ENCODE assay signal across 9 cellular contexts in the genomic region with DNA sequence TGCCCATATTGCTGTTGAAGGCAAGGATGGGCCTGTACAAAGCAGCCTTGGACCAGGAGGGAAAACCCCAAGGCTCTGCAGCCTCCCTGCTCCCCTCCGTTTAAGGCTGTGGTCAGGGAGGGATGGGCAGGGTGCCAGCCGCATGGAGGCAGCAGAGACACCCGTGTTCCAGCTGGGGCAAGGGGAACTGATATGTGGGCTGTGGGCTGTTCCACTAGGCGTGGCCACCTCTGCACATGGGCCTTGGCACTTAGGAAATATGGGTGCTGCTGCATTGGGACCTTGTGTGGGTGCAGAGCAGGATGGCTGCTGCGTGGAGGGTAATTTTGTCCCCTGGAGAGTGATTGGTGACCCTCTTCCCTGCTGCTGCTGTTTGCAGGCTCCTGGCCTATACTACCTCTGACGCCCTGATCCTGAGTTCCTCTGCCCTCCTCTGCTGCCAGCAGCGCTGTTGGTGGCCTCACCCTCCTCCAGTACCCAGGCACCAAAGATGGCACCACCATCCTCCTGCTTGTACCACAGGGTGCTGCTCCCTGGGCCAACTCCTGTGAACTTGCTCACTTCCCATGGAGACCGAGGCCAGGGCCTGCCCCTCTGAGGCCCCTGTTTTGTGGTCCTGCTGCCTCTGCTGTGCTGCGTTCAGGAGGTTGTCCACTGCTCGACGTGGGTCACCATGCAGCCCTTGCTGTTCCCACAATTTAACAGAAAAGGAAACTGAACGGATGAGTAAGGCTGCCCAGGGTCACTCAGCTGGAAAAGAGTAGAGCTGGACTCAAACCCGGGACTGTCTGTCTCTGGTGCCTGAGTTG. TPM values are rescaled to one million over a fixed set of nuclear protein-coding genes. Genes with fewer than 3 reads are reported as not detected.
A peak's percentile ranks its signal among the peaks of the same experiment; 100 is the strongest.
DNase-seq lines count a peak whose midpoint lies in the region; ATAC-seq and TF ChIP-seq lines count a peak whose summit lies in the region.
"Had no signal": no experiment of that assay in that cellular context is flagged by ENCODE, and none has a peak within 500 bp of the region (broad histone marks: within the 10 kb centered on the region; RNA-seq: fewer than 3 reads in every experiment).

No MANE protein-coding gene starts in this region.

- H3K4me3 ChIP-seq in fibroblast of mammary gland (ENCODE audit: control insufficient read depth, low read depth, low read length) = no peak overlapping the region
- no peak overlapping the region for H3K4me3 ChIP-seq in osteoblast (ENCODE audit: insufficient read depth, low read length)
- no peak overlapping the region for H3K4me3 ChIP-seq in transverse colon

- in situ Hi-C loops in transverse colon (cut with MboI; ENCODE audit: low pct_ligation_motif_present in 1 of 4, low pct_unique_long_range_greater_than_20kb in 1 of 4, low sequenced_read_pairs in 3 of 4) = loop anchor here in 1 of 4 donors (25.0 kb wide), 1 partner anchor 163 kb away; no protein-coding TSS in a partner anchor

- H3K4me1 ChIP-seq in osteoblast (ENCODE audit: insufficient read depth, low read length) = peaks cover 39% of the 10 kb centered on the region
- peaks cover 0 to 13% (median 4%) of the 10 kb centered on the region in 4 donors for H3K4me1 ChIP-seq in transverse colon

- POLR2A ChIA-PET in T-cell (lab: Charles Lee) = no interaction called here

- peak overlapping the region; percentile 50 for H3K27ac ChIP-seq in osteoblast (ENCODE audit: low read depth, low read length)
- no peak overlapping the region for H3K27ac ChIP-seq in transverse colon

- CTCF ChIA-PET in T-cell (lab: Charles Lee) = no interaction called here

- H3K36me3 ChIP-seq in osteoblast (ENCODE audit: insufficient read depth, low read length) (peaks cover 41% of the 10 kb centered on the region), transverse colon (peaks cover 0 to 31% (median 3%) of the 10 kb centered on the region in 4 donors)

- H2AFZ ChIP-seq in osteoblast (ENCODE audit: low read length) = no peak overlapping the region

- DNase-seq in GM10266 (ENCODE audit: extremely low spot score) (no peak), T-cell (peak in 1 of 34 experiments; percentile 37), fibroblast of mammary gland (ENCODE audit: low read depth) (peak; percentile 43), osteoblast (ENCODE audit: insufficient read length, low spot score, missing footprints) (peak; percentile 34), cerebellar nuclear complex (lab: John Stamatoyannopoulos, UW) (no peak), cerebellum (ENCODE audit: low spot score) (no peak), transverse colon (no peak)
- no peak for DNase-seq in stimulated activated CD4-positive, alpha-beta T cell treated with anti-CD3 and anti-CD28 coated beads, Interleukin-2, amount 100 ng/mL, for 24 hours
- DNase-seq: NCI-H2171 had no signal

- no peaks in the 10 kb centered on the region for H3K9me3 Mint-ChIP-seq in T-cell

- H3K27me3 Mint-ChIP-seq in T-cell = no peaks in the 10 kb centered on the region

- H3K27me3 ChIP-seq in osteoblast (ENCODE audit: insufficient read depth, low read length) (no peaks in the 10 kb centered on the region), transverse colon (no peaks in the 10 kb centered on the region)

- H3K4me2 ChIP-seq in osteoblast (ENCODE audit: insufficient read depth, low read length) = peak overlapping the region; percentile 30

- no peak for TF ChIP-seq EP300 in transverse colon (IDR thresholded peaks at IDR 0.05; ENCODE audit: low read depth)

- intact Hi-C loops in transverse colon (cut with DNase I; ENCODE audit: low total_unique reads) = no loop called here

- ATAC-seq in T-cell (replicated peaks in 1 of 4) = peak in 2 of 4 experiments; percentile 17

- peaks cover 42% of the 10 kb centered on the region for H4K20me1 ChIP-seq in osteoblast (ENCODE audit: insufficient read depth, low read length)

- no peak for TF ChIP-seq POLR2A in transverse colon (IDR thresholded peaks at IDR 0.05)

- H3K79me2 ChIP-seq in osteoblast (ENCODE audit: insufficient read depth, low read length) = peaks cover 67% of the 10 kb centered on the region

- peaks cover 17% of the 10 kb centered on the region for H3K36me3 Mint-ChIP-seq in T-cell

- H3K27ac Mint-ChIP-seq in T-cell = peak overlapping the region; percentile 63 to 68

- WGBS in transverse colon (ENCODE audit: low coverage in 1 of 2), 2 donors = 79% methylated on average over 13 of the region's 13 CpGs; no CpG with 5 or more reads in 1 of the 2 donors

- peaks cover 37 to 52% (median 47%) of the 10 kb centered on the region in 3 donors for H3K4me1 Mint-ChIP-seq in T-cell

- no peak overlapping the region for H3K4me3 Mint-ChIP-seq in T-cell

- no peaks in the 10 kb centered on the region for H3K9me3 ChIP-seq in osteoblast (ENCODE audit: low read depth, low read length)
- no peaks in the 10 kb centered on the region for H3K9me3 ChIP-seq in transverse colon

- TF ChIP-seq CTCF in GM10266 (IDR thresholded peaks at IDR 0.05; ENCODE audit: control insufficient read depth, insufficient read depth, low read depth, missing control alignments) (peak; percentile 3), fibroblast of mammary gland (conservative IDR thresholded peaks at IDR 0.05; ENCODE audit: control insufficient read depth, insufficient read depth, low read depth, low read length) (peak; percentile 5), osteoblast (IDR thresholded peaks at IDR 0.05; ENCODE audit: extremely low read depth, low read depth, low read length) (no peak), transverse colon (IDR thresholded peaks at IDR 0.05) (no peak)

RNA-seq across cellular contexts. Expression of gene PANK2, which starts 35.3 kb away (rescaled TPM):
- total RNA-seq in T-cell (10 to 100 TPM; 45.0 to 67.0 (median 63.6) TPM), osteoblast (57.2 and 60.4 TPM in 2 replicates), cerebellum (34.8 TPM), transverse colon (10 to 100 TPM; 22.9 to 48.7 (median 38.2) TPM)

Comparison
In these comparisons a context has a peak if more than half of its experiments do, and no peak if none do; other contexts are left out.
1. DNase-seq: peak in fibroblast of mammary gland (single experiment) and osteoblast (single experiment); none in GM10266 (single experiment), cerebellar nuclear complex (0 of 2), cerebellum (single experiment), transverse colon (single experiment) and stimulated activated CD4-positive, alpha-beta T cell treated with anti-CD3 and anti-CD28 coated beads, Interleukin-2, amount 100 ng/mL, for 24 hours (0 of 2).
2. CTCF ChIP-seq: peak in GM10266 (single experiment) and fibroblast of mammary gland (single experiment); none in osteoblast (single experiment) and transverse colon (0 of 5).